In genomic region chr1:107925565-107925964, GRCh38 we compare ENCODE assay signal across 1 cellular context.
TF ChIP-seq lines count a peak whose summit lies in the region.

No MANE protein-coding gene starts in this region.

TF ChIP-seq in K562, 482 proteins besides CTCF, POLR2A, EP300 and RAD21:
- TF ChIP-seq E4F1 (CRISPR knock-in tag; IDR thresholded peaks at IDR 0.05; ENCODE audit: borderline replicate concordance) = no peak
- no peak for TF ChIP-seq CEBPG (CRISPR knock-in tag; IDR thresholded peaks at IDR 0.05)
- TF ChIP-seq CEBPG (tag; conservative IDR thresholded peaks at IDR 0.05 in 1 of 2, IDR thresholded peaks at IDR 0.05 in 1 of 2) = 0 out of 4 replicates have a peak, but pooled peaks of 1 of the 2 experiments have one; percentile 59
- TF ChIP-seq CEBPB (tag; IDR thresholded peaks at IDR 0.05) = peak; percentile 64
